ENCODE assay signal across 8 cellular contexts in the genomic region with DNA sequence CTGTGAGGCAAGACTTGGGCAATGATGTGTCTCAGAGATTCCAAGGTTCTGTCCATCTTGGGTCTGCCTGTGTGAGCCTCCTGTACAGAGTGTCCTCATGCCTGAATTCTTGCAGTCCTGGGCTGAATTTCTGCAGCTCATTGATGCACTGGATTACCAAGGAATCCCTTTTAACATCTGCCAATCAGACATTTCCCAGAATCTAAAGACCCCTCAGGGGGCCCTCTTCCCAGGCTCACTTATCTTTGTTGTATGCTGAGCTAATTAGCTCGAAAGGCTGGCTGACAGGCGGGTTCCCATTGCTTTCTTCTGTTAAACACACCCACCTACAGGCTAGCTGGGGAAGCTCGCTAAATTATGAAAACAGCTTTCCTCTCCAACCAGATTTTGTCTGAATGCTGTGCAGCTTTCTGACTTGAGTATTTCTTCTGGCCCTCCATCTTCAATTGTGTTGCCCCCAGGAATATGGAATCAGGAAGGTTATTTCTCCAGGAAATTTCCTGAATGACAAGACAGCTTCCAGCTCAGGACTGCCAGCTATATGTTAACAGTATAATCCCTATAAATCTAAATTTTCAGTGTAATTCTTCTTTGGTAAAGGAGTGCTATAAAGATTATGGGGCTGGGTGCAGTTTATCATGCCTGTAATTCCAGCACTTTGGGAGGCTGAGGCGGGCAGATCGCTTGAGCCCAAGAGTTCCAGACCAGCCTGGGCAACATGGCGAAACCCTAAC. TPM values are rescaled to one million over a fixed set of nuclear protein-coding genes. Genes with fewer than 3 reads are reported as not detected.
A peak's percentile ranks its signal among the peaks of the same experiment; 100 is the strongest.
DNase-seq lines count a peak whose midpoint lies in the region; ATAC-seq and TF ChIP-seq lines count a peak whose summit lies in the region.

A gene (minus strand): TSS at position 91 of the 734 bp plus-strand sequence. CDS start 35 bp downstream, at position 56.

- no peaks in the 10 kb centered on the region for H3F3A ChIP-seq in GM23338 (replicated peaks; ENCODE audit: low read depth)

- H3K27ac Mint-ChIP-seq in GM23338: no peak within 1 kb of the TSS
- H3K27ac Mint-ChIP-seq in endodermal cell: peak within 1 kb of the TSS; percentile 50

- H3K9ac ChIP-seq in endodermal cell (ENCODE audit: extremely low read depth, low read length, poor library complexity, severe bottlenecking) (no peak within 1 kb of the TSS), mesendoderm (ENCODE audit: low read length) (peak within 1 kb of the TSS; percentile 44)

- no peak within 1 kb of the TSS for H2BK15ac ChIP-seq in mesendoderm (replicated peaks; ENCODE audit: low read depth)

- in situ Hi-C loops in SK-MEL-5 (cut with HindIII; ENCODE audit: low pct_unique_long_range_greater_than_20kb, low sequenced_read_pairs): no loop called here

- H3K4me1 ChIP-seq in GM23338 (ENCODE audit: insufficient read depth) (peaks cover 15% of the 10 kb centered on the region), endodermal cell (ENCODE audit: control insufficient read depth, insufficient read depth, low read length) (peaks cover 13% of the 10 kb centered on the region), mesendoderm (ENCODE audit: control insufficient read depth, low read depth, low read length) (peaks cover 6% of the 10 kb centered on the region)

- peaks cover 27% of the 10 kb centered on the region for H3K4me1 Mint-ChIP-seq in GM23338
- peaks cover 23% of the 10 kb centered on the region for H3K4me1 Mint-ChIP-seq in endodermal cell

- H3K27ac ChIP-seq in GM23338 (ENCODE audit: low read depth): no peak within 1 kb of the TSS
- H3K27ac ChIP-seq in endodermal cell (ENCODE audit: low read depth, low read length): peak within 1 kb of the TSS; percentile 58
- H3K27ac ChIP-seq in mesendoderm (ENCODE audit: low read depth, low read length): no peak within 1 kb of the TSS

- H3K4me3 Mint-ChIP-seq in GM23338 (no peak within 1 kb of the TSS), endodermal cell (no peak within 1 kb of the TSS)

- no peak within 1 kb of the TSS for H3K23ac ChIP-seq in mesendoderm (ENCODE audit: low read length)

- H4K8ac ChIP-seq in mesendoderm (ENCODE audit: low read depth, low read length): no peak within 1 kb of the TSS

- H3K36me3 ChIP-seq in GM23338 (ENCODE audit: insufficient read depth): no peaks in the 10 kb centered on the region
- no peaks in the 10 kb centered on the region for H3K36me3 ChIP-seq in endodermal cell (ENCODE audit: control insufficient read depth, insufficient read depth, low read length)
- H3K36me3 ChIP-seq in mesendoderm (ENCODE audit: control insufficient read depth, insufficient read depth, low read length): no peaks in the 10 kb centered on the region

- H3K56ac ChIP-seq in mesendoderm (ENCODE audit: low read length): peak within 1 kb of the TSS; percentile 47

- no peak within 1 kb of the TSS; the same call in 1 of the 2 replicates for H2AFZ ChIP-seq in GM23338

- H2BK5ac ChIP-seq in mesendoderm (ENCODE audit: low read length): peak within 1 kb of the TSS; percentile 44

- no peak within 1 kb of the TSS for H2AK5ac ChIP-seq in mesendoderm (ENCODE audit: low read length)

- no peak within 1 kb of the TSS for H2BK120ac ChIP-seq in mesendoderm (ENCODE audit: low read depth, low read length)

- DNase-seq in Right ventricle myocardium inferior (ENCODE audit: missing footprints) (no peak), cardiac septum (ENCODE audit: low spot score) (no peak), GM23338 (ENCODE audit: low spot score) (peak; percentile 89), LHCN-M2 (ENCODE audit: low read depth) (peak; percentile 34), SK-MEL-5 (ENCODE audit: low read depth, low spot score) (peak; percentile 67), endodermal cell (peak; percentile 90), mesendoderm (peak; percentile 95)

- H3K36me3 Mint-ChIP-seq in GM23338 (ENCODE audit: low read depth) (no peaks in the 10 kb centered on the region), endodermal cell (ENCODE audit: low read depth) (no peaks in the 10 kb centered on the region)

- intact Hi-C loops in Right ventricle myocardium inferior (cut with DNase I): loop anchor here (5.0 kb wide), 2 partner anchors 100 to 275 kb away; no protein-coding TSS in a partner anchor
- intact Hi-C loops in cardiac septum (cut with DNase I): loop anchor here (10.0 kb wide), 1 partner anchor 138 kb away; no protein-coding TSS in a partner anchor

- H4K5ac ChIP-seq in mesendoderm (ENCODE audit: low read length): peak within 1 kb of the TSS; percentile 48

- ATAC-seq in Right ventricle myocardium inferior: peak; percentile 69
- peak; percentile 97 for ATAC-seq in GM23338
- no peak for ATAC-seq in HG03457 (IDR thresholded peaks at IDR 0.05; ENCODE audit: unreplicated experiment)

- H3K27me3 ChIP-seq in GM23338 (ENCODE audit: insufficient read depth) (no peaks in the 10 kb centered on the region), endodermal cell (ENCODE audit: control insufficient read depth, insufficient read depth, low read length, poor library complexity, severe bottlenecking) (no peaks in the 10 kb centered on the region), mesendoderm (ENCODE audit: insufficient read depth, low read length, poor library complexity) (no peaks in the 10 kb centered on the region)

- H3K79me2 ChIP-seq in GM23338 (replicated peaks; ENCODE audit: insufficient read depth): no peaks in the 10 kb centered on the region
- no peaks in the 10 kb centered on the region for H3K79me2 ChIP-seq in mesendoderm (ENCODE audit: control insufficient read depth, insufficient read depth, low read length)

- H3K9me3 ChIP-seq in endodermal cell (ENCODE audit: control insufficient read depth, low read length): no peaks in the 10 kb centered on the region

- H3K9me3 Mint-ChIP-seq in GM23338 (no peaks in the 10 kb centered on the region), endodermal cell (no peaks in the 10 kb centered on the region)

- WGBS in endodermal cell (ENCODE audit: insufficient coverage in 1 of 2, insufficient read length in 1 of 2), 2 experiments: 20 to 41% methylated on average over 4 to 6 of the region's 6 CpGs
- WGBS in mesendoderm (ENCODE audit: extremely low coverage, insufficient coverage, low lambda C conversion rate): no CpG with 5 or more reads among the region's 6 CpGs

- H3K18ac ChIP-seq in mesendoderm (ENCODE audit: low read length): no peak within 1 kb of the TSS

- TF ChIP-seq CTCF in GM23338 (conservative IDR thresholded peaks at IDR 0.05; ENCODE audit: low read depth in 2 of 2) (peak; percentile 76 to 79), endodermal cell (conservative IDR thresholded peaks at IDR 0.05) (peak; percentile 81)

- no peaks in the 10 kb centered on the region for H4K20me1 ChIP-seq in GM23338 (replicated peaks; ENCODE audit: insufficient read depth)

- H3K27me3 Mint-ChIP-seq in GM23338 (ENCODE audit: insufficient read depth, low read depth, poor library complexity): peaks cover 2% of the 10 kb centered on the region
- H3K27me3 Mint-ChIP-seq in endodermal cell (ENCODE audit: insufficient read depth): no peaks in the 10 kb centered on the region

- no peak within 1 kb of the TSS for H3K4ac ChIP-seq in mesendoderm (ENCODE audit: low read depth, low read length)

- H3K4me2 ChIP-seq in GM23338 (no peak within 1 kb of the TSS), mesendoderm (ENCODE audit: low read length) (peak within 1 kb of the TSS; percentile 30)

- no peak within 1 kb of the TSS for H3K4me3 ChIP-seq in GM23338
- peak within 1 kb of the TSS; percentile 66 for H3K4me3 ChIP-seq in endodermal cell (ENCODE audit: low read length)
- H3K4me3 ChIP-seq in mesendoderm (ENCODE audit: low read length): peak within 1 kb of the TSS; percentile 15

- H3K79me1 ChIP-seq in mesendoderm (ENCODE audit: low read length): no peaks in the 10 kb centered on the region

- H3K9me2 ChIP-seq in GM23338 (ENCODE audit: insufficient read depth): no peaks in the 10 kb centered on the region

TF ChIP-seq in GM23338, 12 proteins besides CTCF, POLR2A, EP300 and RAD21:
- no peak for TF ChIP-seq JUNB (IDR thresholded peaks at IDR 0.05; ENCODE audit: unreplicated experiment)

RNA-seq across cellular contexts. Expression of the gene that starts here (rescaled TPM):
- total RNA-seq in Right ventricle myocardium inferior (not detected), cardiac septum (not detected), LHCN-M2 (2014; rRNA removed) (not detected in 2 replicates), endodermal cell (under 1 TPM; 0.09 to 0.15 TPM)
- total RNA-seq in GM23338 (2014; rRNA removed; shearing (Covaris generic)): not detected in 2 replicates
- polyA plus RNA-seq in GM23338 (2016; fragmentation: Nextera tagmentation; extraction: Ambion mirVana): 0.13 and 0.16 TPM in 2 replicates
- polyA plus RNA-seq in LHCN-M2 (2012): not detected
- not detected in 2 replicates for total RNA-seq in SK-MEL-5 (2014; rRNA removed; shearing (Covaris generic))
- not detected in 2 replicates for polyA plus RNA-seq in SK-MEL-5 (2015; cell fraction: cytosol; rRNA removed)
- polyA plus RNA-seq in SK-MEL-5 (2015; cell fraction: nucleus; rRNA removed): not detected in 2 replicates
- 19.4 TPM for polyA plus RNA-seq in endodermal cell (2013, experiment 1 of 2)
- polyA plus RNA-seq in endodermal cell (2013, experiment 2 of 2): 16.8 TPM
- 1.5 TPM for polyA plus RNA-seq in mesendoderm (2013, experiment 1 of 2)
- 1.3 TPM for polyA plus RNA-seq in mesendoderm (2013, experiment 2 of 2)

Comparison
In these comparisons a context has a peak if more than half of its experiments do, and no peak if none do; other contexts are left out.
1. Peak in ATAC-seq in Right ventricle myocardium inferior; RNA of the gene not detected or under 1 TPM.
2. Peak in DNase-seq and ATAC-seq in GM23338; RNA of the gene not detected or under 1 TPM.
3. Peak in DNase-seq in LHCN-M2; RNA of the gene not detected or under 1 TPM.
4. Peak in DNase-seq in SK-MEL-5; RNA of the gene not detected or under 1 TPM.
5. DNase-seq: peak in endodermal cell (single experiment) and mesendoderm (single experiment); none in Right ventricle myocardium inferior (single experiment) and cardiac septum (single experiment).